In genomic region chr6:35018184-35018523, GRCh38 we compare ENCODE assay signal across 17 cellular contexts.
DNase-seq lines count a peak whose midpoint lies in the region; ATAC-seq and TF ChIP-seq lines count a peak whose summit lies in the region.
"Had no signal": no experiment of that assay in that cellular context is flagged by ENCODE, and none has a peak within 500 bp of the region (broad histone marks: within the 10 kb centered on the region; RNA-seq: fewer than 3 reads in every experiment).

No MANE protein-coding gene starts in this region.

- no peaks in the 10 kb centered on the region for H3F3A ChIP-seq in SK-N-SH (replicated peaks; ENCODE audit: insufficient read depth)

- H3K4me1 Mint-ChIP-seq in Caco-2 (ENCODE audit: low read depth, unreplicated experiment) (peaks cover 57% of the 10 kb centered on the region), mesothelial cell of epicardium (peaks cover 49% of the 10 kb centered on the region)
- peaks cover 0 to 2% (median 0%) of the 10 kb centered on the region in 4 donors for H3K4me1 Mint-ChIP-seq in naive thymus-derived CD8-positive, alpha-beta T cell
- H3K4me1 Mint-ChIP-seq: activated CD4-positive, alpha-beta T cell treated with anti-CD3 and anti-CD28 coated beads for 36 hours; stimulated activated effector memory CD8-positive, alpha-beta T cell treated with anti-CD3 and anti-CD28 coated beads, Interleukin-12 subunit alpha, Interleukin-12 subunit beta, amount 100 ng/mL, for 72 hours had no signal

- H3K27ac Mint-ChIP-seq in Caco-2 (ENCODE audit: unreplicated experiment) (peak overlapping the region; percentile 91), mesothelial cell of epicardium (peak overlapping the region; percentile 98)
- H3K27ac Mint-ChIP-seq in naive thymus-derived CD8-positive, alpha-beta T cell: no peak overlapping the region
- H3K27ac Mint-ChIP-seq: activated CD4-positive, alpha-beta T cell treated with anti-CD3 and anti-CD28 coated beads for 36 hours had no signal

- TF ChIP-seq CTCF in Caco-2 (IDR thresholded peaks at IDR 0.05; ENCODE audit: insufficient read depth in 1 of 2, low read depth in 1 of 2, low read length in 1 of 2, severe bottlenecking in 1 of 2, unreplicated experiment in 1 of 2) (no peak), mesothelial cell of epicardium (IDR thresholded peaks at IDR 0.05; ENCODE audit: unreplicated experiment) (no peak), SK-N-SH (IDR thresholded peaks at IDR 0.05) (no peak)

- H2AFZ ChIP-seq in SK-N-SH (ENCODE audit: low read depth): no peak overlapping the region

- H3K9me3 Mint-ChIP-seq in Caco-2 (ENCODE audit: unreplicated experiment): no peaks in the 10 kb centered on the region
- H3K9me3 Mint-ChIP-seq in mesothelial cell of epicardium: no peaks in the 10 kb centered on the region
- H3K9me3 Mint-ChIP-seq in naive thymus-derived CD8-positive, alpha-beta T cell: no peaks in the 10 kb centered on the region
- H3K9me3 Mint-ChIP-seq: stimulated activated effector memory CD8-positive, alpha-beta T cell treated with anti-CD3 and anti-CD28 coated beads, Interleukin-12 subunit alpha, Interleukin-12 subunit beta, amount 100 ng/mL, for 72 hours had no signal

- CTCF ChIA-PET in Caco-2 (lab: Charles Lee) (no interaction called here), SK-N-SH (lab: Yijun Ruan, JAX) (no interaction called here)

- WGBS in esophagus, 2 donors: 69 to 71% methylated on average over 2 of the region's 2 CpGs
- WGBS in SK-N-SH (ENCODE audit: low lambda C conversion rate): 71% methylated on average over 1 of the region's 2 CpGs

- POLR2A ChIA-PET in Caco-2 (lab: Charles Lee) (no interaction called here), SK-N-SH (lab: Yijun Ruan, JAX) (no interaction called here)
- POLR2A ChIA-PET in naive thymus-derived CD8-positive, alpha-beta T cell (lab: Charles Lee): no interaction called here

- H3K27me3 Mint-ChIP-seq in Caco-2 (ENCODE audit: insufficient read depth, unreplicated experiment) (no peaks in the 10 kb centered on the region), mesothelial cell of epicardium (ENCODE audit: low read depth) (no peaks in the 10 kb centered on the region)
- H3K27me3 Mint-ChIP-seq in naive thymus-derived CD8-positive, alpha-beta T cell: no peaks in the 10 kb centered on the region
- H3K27me3 Mint-ChIP-seq: activated CD4-positive, alpha-beta T cell treated with anti-CD3 and anti-CD28 coated beads for 36 hours had no signal

- no peak for TF ChIP-seq RAD21 in SK-N-SH (IDR thresholded peaks at IDR 0.05; ENCODE audit: low read length)

- ATAC-seq in naive thymus-derived CD8-positive, alpha-beta T cell: no peak
- ATAC-seq: activated CD4-positive, alpha-beta T cell treated with anti-CD3 and anti-CD28 coated beads for 36 hours; PC-3; stimulated activated effector memory CD8-positive, alpha-beta T cell treated with anti-CD3 and anti-CD28 coated beads, Interleukin-12 subunit alpha, Interleukin-12 subunit beta, amount 100 ng/mL, for 72 hours had no signal

- H3K4me3 ChIP-seq in Caco-2 (ENCODE audit: low read depth, low read length): no peak overlapping the region
- H3K4me3 ChIP-seq in esophagus (ENCODE audit: low read depth in 1 of 2, low read length in 2 of 2): peak overlapping the region; percentile 25 to 47
- peak overlapping the region in 5 of 7 experiments; percentile 4 to 33 (median 21) for H3K4me3 ChIP-seq in skin epidermis
- no peak overlapping the region for H3K4me3 ChIP-seq in SK-N-SH (ENCODE audit: low read depth in 2 of 2, low read length in 1 of 2)

- H3K27ac ChIP-seq in esophagus (ENCODE audit: low read depth in 2 of 2, low read length in 1 of 2) (peak overlapping the region; percentile 83 to 90), skin epidermis (peak overlapping the region in 17 of 21 experiments; percentile 60 to 89 (median 79)), SK-N-SH (ENCODE audit: low read depth in 2 of 2, low read length in 1 of 2) (no peak overlapping the region)

- H3K4me3 Mint-ChIP-seq in Caco-2 (ENCODE audit: unreplicated experiment) (peak overlapping the region; percentile 63), mesothelial cell of epicardium (peak overlapping the region; percentile 5)
- no peak overlapping the region for H3K4me3 Mint-ChIP-seq in naive thymus-derived CD8-positive, alpha-beta T cell
- H3K4me3 Mint-ChIP-seq: activated CD4-positive, alpha-beta T cell treated with anti-CD3 and anti-CD28 coated beads for 36 hours; stimulated activated effector memory CD8-positive, alpha-beta T cell treated with anti-CD3 and anti-CD28 coated beads, Interleukin-12 subunit alpha, Interleukin-12 subunit beta, amount 100 ng/mL, for 72 hours had no signal

- DNase-seq in Caco-2: no peak
- no peak for DNase-seq in mesothelial cell of epicardium (ENCODE audit: low spot score in 2 of 2, unreplicated experiment in 2 of 2)
- no peak for DNase-seq in putamen (ENCODE audit: low spot score)
- no peak for DNase-seq in SK-N-SH
- no peak for DNase-seq in GM19238 (ENCODE audit: insufficient read length, low spot score)
- DNase-seq in naive thymus-derived CD8-positive, alpha-beta T cell: no peak
- DNase-seq: activated CD4-positive, alpha-beta T cell treated with anti-CD3 and anti-CD28 coated beads for 36 hours; activated T-cell treated with anti-CD3 and anti-CD28 coated beads, Interleukin-2, amount 50 U/mL, for 48 hours; amygdala; NCI-H1105 treated with DMSO at 0.1 percent for 48 hours; NCI-H345; nucleus accumbens; PC-3; stimulated activated CD4-positive, alpha-beta T cell treated with anti-CD3 and anti-CD28 coated beads, Interleukin-4, amount 100 ng/mL, for 24 hours had no signal

- H3K9me2 ChIP-seq in SK-N-SH: no peaks in the 10 kb centered on the region

- H4K20me1 ChIP-seq in SK-N-SH (ENCODE audit: insufficient read depth): no peaks in the 10 kb centered on the region

- H3K27me3 ChIP-seq in Caco-2 (replicated peaks; ENCODE audit: control insufficient read depth, insufficient read depth, low read length) (no peaks in the 10 kb centered on the region), esophagus (ENCODE audit: control insufficient read depth in 1 of 2, insufficient read depth in 2 of 2, low read length in 2 of 2) (no peaks in the 10 kb centered on the region), SK-N-SH (ENCODE audit: insufficient read depth) (no peaks in the 10 kb centered on the region)

- BruUV-seq in Caco-2 (replicated peaks; lab: Mats Ljungman, UMichigan): no TSS peak

- no peak overlapping the region for H3K9ac ChIP-seq in SK-N-SH

- no peak for TF ChIP-seq EP300 in SK-N-SH (IDR thresholded peaks at IDR 0.05; ENCODE audit: borderline replicate concordance in 1 of 2, low read depth in 1 of 2, low read length in 1 of 2)

- intact Hi-C loops in Caco-2 (cut with micrococcal nuclease; ENCODE audit: unreplicated experiment): loop anchor here (2.0 kb wide), 1 partner anchor 31 kb away; no protein-coding TSS in a partner anchor

- H3K9me3 ChIP-seq in Caco-2 (no peaks in the 10 kb centered on the region), esophagus (ENCODE audit: control insufficient read depth in 2 of 2, insufficient read depth in 1 of 2, low read depth in 1 of 2, low read length in 1 of 2) (no peaks in the 10 kb centered on the region), SK-N-SH (no peaks in the 10 kb centered on the region)

- H3K36me3 Mint-ChIP-seq in Caco-2 (ENCODE audit: insufficient read depth, unreplicated experiment) (peaks cover 39% of the 10 kb centered on the region), mesothelial cell of epicardium (no peaks in the 10 kb centered on the region)
- peaks cover 5 to 39% (median 22%) of the 10 kb centered on the region in 3 donors for H3K36me3 Mint-ChIP-seq in naive thymus-derived CD8-positive, alpha-beta T cell

- H3K4me2 ChIP-seq in SK-N-SH: no peak overlapping the region

- H3K36me3 ChIP-seq in Caco-2 (ENCODE audit: control insufficient read depth, insufficient read depth, low read length) (peaks cover 2% of the 10 kb centered on the region), esophagus (ENCODE audit: control insufficient read depth in 2 of 2, insufficient read depth in 2 of 2, low read length in 1 of 2) (peaks cover 0 to 8% of the 10 kb centered on the region in 2 donors), SK-N-SH (replicated peaks in 1 of 2; ENCODE audit: control insufficient read depth in 1 of 2, insufficient read depth in 2 of 2, low read length in 1 of 2) (peaks cover 0 to 18% of the 10 kb centered on the region in 2 experiments)

- H3K4me1 ChIP-seq in Caco-2 (peaks cover 73% of the 10 kb centered on the region), esophagus (ENCODE audit: control insufficient read depth in 2 of 2, insufficient read depth in 2 of 2, low read length in 1 of 2) (peaks cover 0 to 1% of the 10 kb centered on the region in 2 donors), SK-N-SH (ENCODE audit: control insufficient read depth in 1 of 2, insufficient read depth in 2 of 2, low read depth in 1 of 2, low read length in 1 of 2) (peaks cover 0 to 20% of the 10 kb centered on the region in 2 experiments; a peak in 2 of 4 replicates)

- H3K79me2 ChIP-seq in SK-N-SH (ENCODE audit: insufficient read depth): no peaks in the 10 kb centered on the region

TF ChIP-seq in SK-N-SH, 30 proteins besides CTCF, POLR2A, EP300 and RAD21 (continues in another document):
- TF ChIP-seq TEAD4 (IDR thresholded peaks at IDR 0.05; ENCODE audit: borderline replicate concordance, insufficient read depth): no peak
- no peak for TF ChIP-seq NRF1 (IDR thresholded peaks at IDR 0.05; ENCODE audit: low read depth, low read length)
- TF ChIP-seq RFX5 (IDR thresholded peaks at IDR 0.05; ENCODE audit: low read length): no peak
- TF ChIP-seq CHD2 (IDR thresholded peaks at IDR 0.05; ENCODE audit: low read length, partially characterized antibody): no peak
- TF ChIP-seq SMC3 (IDR thresholded peaks at IDR 0.05; ENCODE audit: low read depth, low read length): no peak
- no peak for TF ChIP-seq ZBTB33 (IDR thresholded peaks at IDR 0.05; ENCODE audit: borderline replicate concordance, low read depth)
- TF ChIP-seq GATA2 (CRISPR knock-in tag; IDR thresholded peaks at IDR 0.05): no peak
- no peak for TF ChIP-seq NFIC (IDR thresholded peaks at IDR 0.05; ENCODE audit: borderline replicate concordance)

Comparison
In these comparisons a context has a peak if more than half of its experiments do, and no peak if none do; other contexts are left out.
1. H3K4me3 ChIP-seq: peak in esophagus (2 of 2) and skin epidermis (5 of 7); none in Caco-2 (single experiment) and SK-N-SH (0 of 2).
2. H3K27ac Mint-ChIP-seq: peak in Caco-2 (single experiment) and mesothelial cell of epicardium (single experiment); none in naive thymus-derived CD8-positive, alpha-beta T cell (0 of 10).
3. H3K4me3 Mint-ChIP-seq: peak in Caco-2 (single experiment) and mesothelial cell of epicardium (single experiment); none in naive thymus-derived CD8-positive, alpha-beta T cell (0 of 10).
4. H3K27ac ChIP-seq: peak in esophagus (2 of 2) and skin epidermis (17 of 21); none in SK-N-SH (0 of 2).